ENCODE assay signal across 24 cellular contexts in genomic region chr7:31082017-31082416, GRCh38. TPM values are rescaled to one million over a fixed set of nuclear protein-coding genes. Genes with fewer than 3 reads are reported as not detected.
"Had no signal": no experiment of that assay in that cellular context is flagged by ENCODE, and none has a peak within 500 bp of the region (broad histone marks: within the 10 kb centered on the region; RNA-seq: fewer than 3 reads in every experiment).

No MANE protein-coding gene starts in this region.

- ATAC-seq: esophagus mucosa; natural killer cell; stimulated activated naive CD8-positive, alpha-beta T cell treated with anti-CD3 and anti-CD28 coated beads, Interleukin-15, Interleukin-2, amounts not matched to agents 100 U/mL and 50 U/mL, for 24 hours had no signal

- H3K4me3 ChIP-seq: ascending aorta, dorsolateral prefrontal cortex, suprapubic skin, upper lobe of left lung had no signal

- H3K9me3 Mint-ChIP-seq: activated CD4-positive, alpha-beta T cell treated with anti-CD3 and anti-CD28 coated beads, Interleukin-2, amount 10 ng/mL, durations not matched to agents 24 days and 14 days; activated T-helper 1 cell treated with anti-CD3 and anti-CD28 coated beads, Interleukin-12 subunit alpha, Interleukin-12 subunit beta, Interleukin-2, Interleukin-4 antibody, amounts not matched to agents 30 ng/mL and 10 ng/mL and 1 ng/mL, durations not matched to agents 14 hours and 24 hours and 36 hours; endodermal cell; natural killer cell had no signal

- FAIRE-seq: bronchial epithelial cell, keratinocyte, small intestine, TTC549 had no signal

- H3K36me3 Mint-ChIP-seq: natural killer cell had no signal

- H3K27me3 ChIP-seq: ascending aorta, upper lobe of left lung had no signal

- DNase-seq: activated CD4-positive, alpha-beta T cell treated with anti-CD3 and anti-CD28 coated beads, Interleukin-2, amount 10 ng/mL, durations not matched to agents 24 days and 14 days; activated CD4-positive, CD25-positive, alpha-beta regulatory T cell; activated CD8-positive, alpha-beta memory T cell treated with anti-CD3 and anti-CD28 coated beads for 24 hours; activated naive CD4-positive, alpha-beta T cell treated with Interleukin-2 at 50 U/mL for 16 hours; endodermal cell; hippocampal formation; mesendoderm; natural killer cell; occipital lobe; right cardiac atrium; small intestine; stimulated activated naive CD8-positive, alpha-beta T cell treated with anti-CD3 and anti-CD28 coated beads, Interleukin-15, Interleukin-2, amounts not matched to agents 100 U/mL and 50 U/mL, for 24 hours; T-helper 2 cell; upper lobe of left lung had no signal

- H3K27ac ChIP-seq: ascending aorta, suprapubic skin, upper lobe of left lung had no signal

- H3K4me1 ChIP-seq: ascending aorta had no signal

- H3K9me3 ChIP-seq: ascending aorta, suprapubic skin, upper lobe of left lung had no signal

- H3K4me3 Mint-ChIP-seq: activated CD4-positive, alpha-beta T cell treated with anti-CD3 and anti-CD28 coated beads, Interleukin-2, amount 10 ng/mL, durations not matched to agents 24 days and 14 days; activated T-helper 1 cell treated with anti-CD3 and anti-CD28 coated beads, Interleukin-12 subunit alpha, Interleukin-12 subunit beta, Interleukin-2, Interleukin-4 antibody, amounts not matched to agents 30 ng/mL and 10 ng/mL and 1 ng/mL, durations not matched to agents 14 hours and 24 hours and 36 hours; endodermal cell; natural killer cell had no signal

- H3K36me3 ChIP-seq: ascending aorta, suprapubic skin, upper lobe of left lung had no signal

- H3K27ac Mint-ChIP-seq: activated CD4-positive, alpha-beta T cell treated with anti-CD3 and anti-CD28 coated beads, Interleukin-2, amount 10 ng/mL, durations not matched to agents 24 days and 14 days; activated T-helper 1 cell treated with anti-CD3 and anti-CD28 coated beads, Interleukin-12 subunit alpha, Interleukin-12 subunit beta, Interleukin-2, Interleukin-4 antibody, amounts not matched to agents 30 ng/mL and 10 ng/mL and 1 ng/mL, durations not matched to agents 14 hours and 24 hours and 36 hours; endodermal cell; natural killer cell; progenitor cell of endocrine pancreas had no signal

- H3K4me1 Mint-ChIP-seq: activated CD4-positive, alpha-beta T cell treated with anti-CD3 and anti-CD28 coated beads, Interleukin-2, amount 10 ng/mL, durations not matched to agents 24 days and 14 days; natural killer cell had no signal

RNA-seq across cellular contexts. Expression of gene ADCYAP1R1, which starts 29.9 kb away (rescaled TPM):
- total RNA-seq: activated CD4-positive, alpha-beta T cell treated with anti-CD3 and anti-CD28 coated beads, Interleukin-2, amount 10 ng/mL, durations not matched to agents 24 days and 14 days; activated T-helper 1 cell treated with anti-CD3 and anti-CD28 coated beads, Interleukin-12 subunit alpha, Interleukin-12 subunit beta, Interleukin-2, Interleukin-4 antibody, amounts not matched to agents 30 ng/mL and 10 ng/mL and 1 ng/mL, durations not matched to agents 14 hours and 24 hours and 36 hours; bronchial epithelial cell; glomerular endothelial cell; natural killer cell; progenitor cell of endocrine pancreas had no signal
- polyA plus RNA-seq: keratinocyte had no signal
